In the genomic region with DNA sequence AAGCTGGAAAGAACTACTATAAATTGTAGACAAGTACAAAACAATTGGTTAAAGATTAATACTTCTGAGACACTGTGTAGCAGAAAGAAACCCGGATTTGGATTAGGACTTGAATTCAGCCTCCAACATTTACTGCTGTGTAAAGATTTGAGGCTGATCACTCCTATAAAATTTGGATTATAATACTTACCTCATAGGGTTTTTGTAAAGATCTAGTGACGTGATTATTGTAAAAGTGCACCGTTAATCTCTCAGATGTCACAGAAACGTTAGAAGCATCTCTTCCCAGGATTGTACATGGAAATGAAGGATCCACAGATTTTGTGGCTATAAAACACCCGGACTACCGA, we compare ENCODE assay signal across 8 cellular contexts. TPM values are rescaled to one million over a fixed set of nuclear protein-coding genes. Genes with fewer than 3 reads are reported as not detected.
A peak's percentile ranks its signal among the peaks of the same experiment; 100 is the strongest.
DNase-seq lines count a peak whose midpoint lies in the region; ATAC-seq and TF ChIP-seq lines count a peak whose summit lies in the region.

No MANE protein-coding gene starts in this region.

- peak overlapping the region; percentile 88 for H2AFZ ChIP-seq in KMS-11 (ENCODE audit: low read depth)

- intact Hi-C loops in left colon (cut with DNase I, micrococcal nuclease) = no loop called here

- H3K79me2 ChIP-seq in KMS-11 (ENCODE audit: insufficient read depth, low read depth) = peaks cover 32% of the 10 kb centered on the region

- TF ChIP-seq CTCF in KMS-11 (conservative IDR thresholded peaks at IDR 0.05; ENCODE audit: low read depth, low read length) = no peak

- ATAC-seq in GM19438 (IDR thresholded peaks at IDR 0.05; ENCODE audit: low read depth, unreplicated experiment) (peak; percentile 6), left colon (no peak)

- H3K27me3 ChIP-seq in KMS-11 (ENCODE audit: insufficient read depth, low read depth) (no peaks in the 10 kb centered on the region), endocrine pancreas (ENCODE audit: control insufficient read depth, insufficient read depth, low read length) (no peaks in the 10 kb centered on the region)

- H3K9me3 ChIP-seq in endocrine pancreas (ENCODE audit: control insufficient read depth, low read length) = no peaks in the 10 kb centered on the region

- H3K4me1 ChIP-seq in KMS-11 (ENCODE audit: low read depth, poor library complexity, severe bottlenecking) (peaks cover 19% of the 10 kb centered on the region), endocrine pancreas (ENCODE audit: control insufficient read depth, insufficient read depth, low read length) (peaks cover 18% of the 10 kb centered on the region)

- H3K27ac ChIP-seq in KMS-11 (peak overlapping the region; percentile 64), skin epidermis (peak overlapping the region in 7 of 21 experiments; percentile 84 to 93 (median 90))

- DNase-seq in left colon (no peak), germinal center (ENCODE audit: low spot score) (no peak), NOMO-1 treated with DMSO at 0.1 percent for 48 hours (lab: John Stamatoyannopoulos, UW; ENCODE audit: unreplicated experiment) (no peak), NCI-H524 (lab: John Stamatoyannopoulos, UW) (no peak)

- H3K4me3 ChIP-seq in KMS-11 (IDR thresholded peaks at IDR 0.05; ENCODE audit: insufficient read depth, low read depth, low read length) = peak overlapping the region; percentile 86
- H3K4me3 ChIP-seq in endocrine pancreas (ENCODE audit: control insufficient read depth, insufficient read depth, low read length) = peak overlapping the region; percentile 100
- H3K4me3 ChIP-seq in skin epidermis = peak overlapping the region in 6 of 7 experiments; percentile 62 to 91 (median 80)

- peak overlapping the region; percentile 80 for H3K9ac ChIP-seq in KMS-11
- no peak overlapping the region for H3K9ac ChIP-seq in endocrine pancreas (ENCODE audit: control insufficient read depth, insufficient read depth, low read length)

- H3K36me3 ChIP-seq in KMS-11 (ENCODE audit: insufficient read depth) (no peaks in the 10 kb centered on the region), endocrine pancreas (ENCODE audit: control insufficient read depth, insufficient read depth, low read length) (no peaks in the 10 kb centered on the region)

- H3K4me2 ChIP-seq in KMS-11 = peak overlapping the region; percentile 69

- H4K20me1 ChIP-seq in KMS-11 (ENCODE audit: insufficient read depth) = no peaks in the 10 kb centered on the region

RNA-seq across cellular contexts. Expression of gene HIKESHI, which starts 0.3 kb away (rescaled TPM):
- 10 to 100 TPM; 13.7 to 18.5 TPM for total RNA-seq in left colon

RNA-seq across cellular contexts. Expression of gene EED, which starts 57.2 kb away (rescaled TPM):
- total RNA-seq in left colon = 10 to 100 TPM; 18.0 to 19.0 TPM
